Comparison of ENCODE assay signal across 8 cellular contexts in the genomic region with DNA sequence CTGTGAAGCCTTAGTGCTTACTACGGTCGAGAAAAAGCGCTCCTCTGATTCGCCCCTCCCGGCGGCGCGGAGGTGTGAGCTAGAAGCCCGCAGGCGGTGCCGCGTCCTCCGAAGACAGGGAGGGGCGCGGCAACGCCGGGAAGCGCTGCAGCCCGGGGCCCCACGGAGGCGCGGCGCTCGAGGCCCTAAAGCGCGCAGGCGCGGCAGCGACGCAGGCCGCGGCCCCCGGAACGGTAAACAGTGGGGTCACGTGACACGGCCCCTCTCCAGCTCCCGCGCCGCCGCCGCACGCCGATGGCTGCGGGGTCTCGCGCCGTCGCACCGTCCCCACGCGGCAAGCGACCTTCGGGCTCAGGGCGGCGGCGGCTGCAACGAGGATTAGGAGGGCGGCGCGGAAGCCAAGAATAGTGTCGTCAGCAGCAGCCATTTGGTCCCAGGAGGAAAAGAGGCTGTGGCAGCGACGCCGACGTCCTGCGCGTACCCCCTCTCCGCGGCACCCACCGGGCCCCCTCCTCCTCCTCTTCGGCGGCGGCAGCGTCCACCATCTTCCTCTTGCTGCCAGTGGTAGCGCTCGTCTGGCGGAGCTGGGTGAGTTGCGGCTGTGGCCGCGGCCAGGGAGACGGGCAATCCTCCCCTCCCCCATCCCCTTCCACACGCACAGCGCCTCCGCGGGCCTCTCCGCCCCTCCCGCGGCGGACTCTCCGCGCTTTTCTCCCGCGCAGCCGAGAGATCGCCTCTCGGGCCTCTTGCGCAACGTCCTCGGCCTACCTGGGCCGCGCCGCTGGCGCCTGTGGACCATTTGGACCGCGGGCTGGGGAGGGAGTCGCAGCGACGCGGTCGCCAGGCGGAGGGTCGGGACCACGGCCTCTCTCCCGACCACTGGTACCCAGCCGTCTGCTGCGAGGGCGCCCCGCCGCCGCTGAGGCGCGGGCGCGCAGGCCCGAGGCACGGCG. TPM values are rescaled to one million over a fixed set of nuclear protein-coding genes. Genes with fewer than 3 reads are reported as not detected.
DNase-seq lines count a peak whose midpoint lies in the region; ATAC-seq and TF ChIP-seq lines count a peak whose summit lies in the region.

A gene with protein sequence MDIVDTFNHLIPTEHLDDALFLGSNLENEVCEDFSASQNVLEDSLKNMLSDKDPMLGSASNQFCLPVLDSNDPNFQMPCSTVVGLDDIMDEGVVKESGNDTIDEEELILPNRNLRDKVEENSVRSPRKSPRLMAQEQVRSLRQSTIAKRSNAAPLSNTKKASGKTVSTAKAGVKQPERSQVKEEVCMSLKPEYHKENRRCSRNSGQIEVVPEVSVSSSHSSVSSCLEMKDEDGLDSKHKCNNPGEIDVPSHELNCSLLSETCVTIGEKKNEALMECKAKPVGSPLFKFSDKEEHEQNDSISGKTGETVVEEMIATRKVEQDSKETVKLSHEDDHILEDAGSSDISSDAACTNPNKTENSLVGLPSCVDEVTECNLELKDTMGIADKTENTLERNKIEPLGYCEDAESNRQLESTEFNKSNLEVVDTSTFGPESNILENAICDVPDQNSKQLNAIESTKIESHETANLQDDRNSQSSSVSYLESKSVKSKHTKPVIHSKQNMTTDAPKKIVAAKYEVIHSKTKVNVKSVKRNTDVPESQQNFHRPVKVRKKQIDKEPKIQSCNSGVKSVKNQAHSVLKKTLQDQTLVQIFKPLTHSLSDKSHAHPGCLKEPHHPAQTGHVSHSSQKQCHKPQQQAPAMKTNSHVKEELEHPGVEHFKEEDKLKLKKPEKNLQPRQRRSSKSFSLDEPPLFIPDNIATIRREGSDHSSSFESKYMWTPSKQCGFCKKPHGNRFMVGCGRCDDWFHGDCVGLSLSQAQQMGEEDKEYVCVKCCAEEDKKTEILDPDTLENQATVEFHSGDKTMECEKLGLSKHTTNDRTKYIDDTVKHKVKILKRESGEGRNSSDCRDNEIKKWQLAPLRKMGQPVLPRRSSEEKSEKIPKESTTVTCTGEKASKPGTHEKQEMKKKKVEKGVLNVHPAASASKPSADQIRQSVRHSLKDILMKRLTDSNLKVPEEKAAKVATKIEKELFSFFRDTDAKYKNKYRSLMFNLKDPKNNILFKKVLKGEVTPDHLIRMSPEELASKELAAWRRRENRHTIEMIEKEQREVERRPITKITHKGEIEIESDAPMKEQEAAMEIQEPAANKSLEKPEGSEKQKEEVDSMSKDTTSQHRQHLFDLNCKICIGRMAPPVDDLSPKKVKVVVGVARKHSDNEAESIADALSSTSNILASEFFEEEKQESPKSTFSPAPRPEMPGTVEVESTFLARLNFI (N-terminal part only) (plus strand): TSS at position 240 of the 953 bp plus-strand sequence. CDS start 10,750 bp downstream, outside the sequence.

- peaks cover 0 to 13% of the 10 kb centered on the region in 2 donors for H3K4me1 ChIP-seq in breast epithelium
- H3K4me1 ChIP-seq in iPS-20b (ENCODE audit: insufficient read depth, low read length), result peaks cover 17% of the 10 kb centered on the region; the same call in 1 of the 2 replicates

- DNase-seq in AG08395 (ENCODE audit: low spot score) (peak; percentile 96), NCI-H2227 (lab: John Stamatoyannopoulos, UW; ENCODE audit: unreplicated experiment) (peak; percentile 94), WERI-Rb-1 (peak; percentile 95), breast epithelium (ENCODE audit: low spot score in 2 of 2) (peak; percentile 73 to 86)

- TF ChIP-seq POLR2A in breast epithelium (IDR thresholded peaks at IDR 0.05), result no peak

- peak within 1 kb of the TSS; percentile 92 for H3K9ac ChIP-seq in iPS-20b (ENCODE audit: low read depth, low read length)

- H3K4me3 ChIP-seq in WERI-Rb-1 (ENCODE audit: low read depth, low read length) (peak within 1 kb of the TSS; percentile 66), breast epithelium (peak within 1 kb of the TSS; percentile 90 to 97 (median 91)), iPS-20b (ENCODE audit: low read length) (peak within 1 kb of the TSS; percentile 89), skin epidermis (peak within 1 kb of the TSS; percentile 84 to 98 (median 90))

- H3K27ac ChIP-seq in WERI-Rb-1 (peak within 1 kb of the TSS; percentile 98), breast epithelium (peak within 1 kb of the TSS; percentile 95 to 99), iPS-20b (ENCODE audit: low read length) (peak within 1 kb of the TSS; percentile 37), skin epidermis (peak within 1 kb of the TSS; percentile 73 to 98 (median 94))

- H3K9me3 ChIP-seq in WERI-Rb-1 (ENCODE audit: severe bottlenecking) (no peaks in the 10 kb centered on the region), breast epithelium (no peaks in the 10 kb centered on the region), iPS-20b (ENCODE audit: insufficient read depth, low read depth, low read length) (no peaks in the 10 kb centered on the region)

- ATAC-seq in GM18907 (IDR thresholded peaks at IDR 0.05; ENCODE audit: unreplicated experiment), result peak; percentile 85
- peak; percentile 82 for ATAC-seq in HG03139 (IDR thresholded peaks at IDR 0.05; ENCODE audit: unreplicated experiment)

- peak; percentile 37; the same call in 1 of the 2 replicates for TF ChIP-seq CTCF in WERI-Rb-1 (IDR thresholded peaks at IDR 0.05; ENCODE audit: low read depth, low read length)
- TF ChIP-seq CTCF in breast epithelium (IDR thresholded peaks at IDR 0.05), result peak; percentile 7 to 22 (median 9)

- intact Hi-C loops in breast epithelium (cut with DNase I; ENCODE audit: low total_unique reads), result no loop called here

- H3K27me3 ChIP-seq in WERI-Rb-1 (ENCODE audit: insufficient read depth, low read depth, severe bottlenecking) (no peaks in the 10 kb centered on the region), breast epithelium (no peaks in the 10 kb centered on the region), iPS-20b (ENCODE audit: insufficient read depth, low read length) (peaks cover 43% of the 10 kb centered on the region; the same call in 1 of the 2 replicates)

- H3K36me3 ChIP-seq in WERI-Rb-1 (peaks cover 7% of the 10 kb centered on the region), breast epithelium (no peaks in the 10 kb centered on the region), iPS-20b (ENCODE audit: insufficient read depth, low read depth, low read length) (no peaks in the 10 kb centered on the region)

RNA-seq across cellular contexts. Expression of the gene that starts here (rescaled TPM):
- total RNA-seq in breast epithelium, result 100 to 1,000 TPM in 1 of 3 donors, 10 to 100 TPM in 2; 76.0 to 110 (median 90.4) TPM

Comparison
In these comparisons a context has a peak if more than half of its experiments do, and no peak if none do; other contexts are left out.
1. Peak in every context shown above with its lines: DNase-seq, ATAC-seq, H3K4me3 ChIP-seq and H3K27ac ChIP-seq.
2. H3K27ac ChIP-seq: peak in every context shown above with its lines; median percentile 98 in WERI-Rb-1; 97 in breast epithelium; 94 in skin epidermis; 37 in iPS-20b.